11 cellular contexts compared by ENCODE assay signal in the genomic region with DNA sequence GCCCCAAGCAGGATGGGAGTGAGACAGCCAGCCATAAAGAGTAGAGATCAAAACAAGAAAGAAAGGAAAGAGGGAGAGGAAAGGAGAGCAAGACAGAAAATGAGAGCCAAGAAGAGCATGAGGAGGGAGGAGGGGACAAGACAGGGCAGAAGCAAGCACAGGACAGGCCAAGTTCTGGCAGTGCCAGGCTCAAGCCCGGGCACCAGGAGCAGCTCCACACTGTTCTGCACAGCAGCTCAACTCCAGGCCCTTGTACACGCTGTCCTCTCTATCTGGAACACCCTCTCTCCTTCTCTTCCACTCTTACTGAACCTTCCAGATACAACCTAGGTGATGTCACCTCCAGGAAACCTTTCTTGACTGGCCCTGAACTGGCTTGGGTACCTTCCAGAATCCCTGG. TPM values are rescaled to one million over a fixed set of nuclear protein-coding genes. Genes with fewer than 3 reads are reported as not detected.
DNase-seq lines count a peak whose midpoint lies in the region; ATAC-seq, FAIRE-seq and TF ChIP-seq lines count a peak whose summit lies in the region.
"Had no signal": no experiment of that assay in that cellular context is flagged by ENCODE, and none has a peak within 500 bp of the region (broad histone marks: within the 10 kb centered on the region; RNA-seq: fewer than 3 reads in every experiment).

No MANE protein-coding gene starts in this region.

- H3K36me3 Mint-ChIP-seq in CD4-positive, CD25-positive, alpha-beta regulatory T cell: peaks cover 4% of the 10 kb centered on the region
- no peaks in the 10 kb centered on the region for H3K36me3 Mint-ChIP-seq in nephron progenitor cell (ENCODE audit: low read depth)

- POLR2A ChIA-PET in H1 (lab: Charles Lee; ENCODE audit: partially characterized antibody): interaction anchor here (1.1 to 2.9 kb wide), 4 partner anchors 8 to 113 kb away, joined by 3 to 28 read pairs (median 8); partner anchors contain the start of gene IFFO2

- H3K9ac ChIP-seq in SK-N-MC (ENCODE audit: insufficient read length) (peak overlapping the region; percentile 47), H1 (replicated peaks in 1 of 4; ENCODE audit: extremely low read depth in 1 of 4, low read depth in 3 of 4, low read length in 3 of 4) (no peak overlapping the region)

- no peak for TF ChIP-seq EP300 in H1 (IDR thresholded peaks at IDR 0.05; ENCODE audit: borderline replicate concordance in 1 of 2, low read depth in 2 of 2, low read length in 2 of 2)

- H2BK20ac ChIP-seq in H1 (ENCODE audit: low read length): peak overlapping the region; percentile 64; the same call in 1 of the 2 replicates

- H4K5ac ChIP-seq in H1 (ENCODE audit: insufficient read length, low read depth, low read length): no peak overlapping the region

- H3K27ac Mint-ChIP-seq in CD4-positive, CD25-positive, alpha-beta regulatory T cell: peak overlapping the region; percentile 91 to 99 (median 93)
- peak overlapping the region; percentile 91 for H3K27ac Mint-ChIP-seq in nephron progenitor cell

- no peak for TF ChIP-seq POLR2A in H1 (IDR thresholded peaks at IDR 0.05; ENCODE audit: control extremely low read depth in 1 of 2, low read depth in 2 of 2, low read length in 2 of 2)

- no peak overlapping the region for H3K4ac ChIP-seq in H1 (replicated peaks; ENCODE audit: insufficient read length, low read depth, low read length)

- no peaks in the 10 kb centered on the region for H3K36me3 ChIP-seq in CD4-positive, CD25-positive, alpha-beta regulatory T cell (ENCODE audit: control insufficient read depth, insufficient read depth, low read length)
- H3K36me3 ChIP-seq in SK-N-MC (ENCODE audit: insufficient read depth, low read length): no peaks in the 10 kb centered on the region
- no peaks in the 10 kb centered on the region for H3K36me3 ChIP-seq in H1 (ENCODE audit: control insufficient read depth in 2 of 4, insufficient read depth in 4 of 4, low read length in 3 of 4)
- H3K36me3 ChIP-seq: brain microvascular endothelial cell had no signal

- H3K9me3 Mint-ChIP-seq in CD4-positive, CD25-positive, alpha-beta regulatory T cell: no peaks in the 10 kb centered on the region
- no peaks in the 10 kb centered on the region for H3K9me3 Mint-ChIP-seq in nephron progenitor cell

- H2BK12ac ChIP-seq in H1 (ENCODE audit: low read depth, low read length): no peak overlapping the region

- no peak overlapping the region for H3K23ac ChIP-seq in H1 (ENCODE audit: insufficient read length)

- no peak for FAIRE-seq in H1 (lab: Jason Lieb, UNC)

- peaks cover 3% of the 10 kb centered on the region; the same call in 1 of the 2 replicates for H3K79me1 ChIP-seq in H1 (ENCODE audit: low read depth, low read length)

- H2AFZ ChIP-seq in H1 (ENCODE audit: low read length): no peak overlapping the region

- H2BK120ac ChIP-seq in H1 (replicated peaks; ENCODE audit: low read depth, low read length): no peak overlapping the region

- no peak for DNase-seq in CD4-positive, CD25-positive, alpha-beta regulatory T cell
- DNase-seq in SK-N-MC (ENCODE audit: low read depth, low spot score): no peak
- DNase-seq in H1 (ENCODE audit: low read depth in 1 of 2, low spot score in 2 of 2): no peak
- DNase-seq in nephron progenitor cell: no peak
- no peak for DNase-seq in NCI-H1930 (lab: John Stamatoyannopoulos, UW)
- DNase-seq in foreskin fibroblast: no peak
- no peak for DNase-seq in activated CD4-positive, alpha-beta T cell treated with anti-CD3 and anti-CD28 coated beads for 48 hours
- DNase-seq: activated CD4-positive, alpha-beta T cell treated with anti-CD3 and anti-CD28 coated beads for 1 hour; brain microvascular endothelial cell; DMS153 had no signal

- H4K8ac ChIP-seq in H1 (ENCODE audit: extremely low read depth, insufficient read depth, low read length): no peak overlapping the region

- no peak for TF ChIP-seq CTCF in H1 (IDR thresholded peaks at IDR 0.05; ENCODE audit: control extremely low read depth in 1 of 3, insufficient read depth in 1 of 3, low read depth in 1 of 3, low read length in 3 of 3)
- TF ChIP-seq CTCF in nephron progenitor cell (IDR thresholded peaks at IDR 0.05): no peak
- TF ChIP-seq CTCF in foreskin fibroblast (IDR thresholded peaks at IDR 0.05; ENCODE audit: low read depth, low read length): no peak

- H4K20me1 ChIP-seq in H1 (replicated peaks in 1 of 2; ENCODE audit: control insufficient read depth in 1 of 2, insufficient read depth in 2 of 2, low read length in 2 of 2): no peaks in the 10 kb centered on the region

- peaks cover 82% of the 10 kb centered on the region for H3K4me1 ChIP-seq in CD4-positive, CD25-positive, alpha-beta regulatory T cell (ENCODE audit: control insufficient read depth, insufficient read depth, low read length, poor library complexity, severe bottlenecking)
- H3K4me1 ChIP-seq in H1 (replicated peaks in 1 of 4; ENCODE audit: control insufficient read depth in 3 of 4, insufficient read depth in 4 of 4, low read length in 3 of 4): peaks cover 14 to 33% (median 27%) of the 10 kb centered on the region in 4 experiments

- no peak overlapping the region for H3K56ac ChIP-seq in H1 (replicated peaks; ENCODE audit: insufficient read length, low read depth, low read length)

- peak overlapping the region; percentile 65; the same call in 1 of the 2 replicates for H2BK15ac ChIP-seq in H1 (ENCODE audit: low read length)

- H3K23me2 ChIP-seq in H1 (ENCODE audit: low read depth, low read length): 0 out of 2 replicates have a peak, but pooled peaks cover 3% of the 10 kb centered on the region

- H3K4me3 ChIP-seq in CD4-positive, CD25-positive, alpha-beta regulatory T cell (ENCODE audit: low read depth, low read length): peak overlapping the region; percentile 31
- peak overlapping the region; percentile 63 for H3K4me3 ChIP-seq in SK-N-MC
- no peak overlapping the region for H3K4me3 ChIP-seq in H1 (ENCODE audit: extremely low read depth in 1 of 4, insufficient read depth in 2 of 4, low read depth in 3 of 4, low read length in 4 of 4)
- H3K4me3 ChIP-seq in foreskin fibroblast (ENCODE audit: low read depth in 1 of 2, low read length in 2 of 2): no peak overlapping the region

- peaks cover 14 to 93% (median 82%) of the 10 kb centered on the region in 4 donors for H3K4me1 Mint-ChIP-seq in CD4-positive, CD25-positive, alpha-beta regulatory T cell
- H3K4me1 Mint-ChIP-seq in nephron progenitor cell: peaks cover 88% of the 10 kb centered on the region

- no peaks in the 10 kb centered on the region for H3K9me3 ChIP-seq in CD4-positive, CD25-positive, alpha-beta regulatory T cell (ENCODE audit: control insufficient read depth in 2 of 2, low read length in 2 of 2)
- H3K9me3 ChIP-seq in SK-N-MC (ENCODE audit: low read depth, low read length): no peaks in the 10 kb centered on the region
- H3K9me3 ChIP-seq in H1 (ENCODE audit: insufficient read depth in 2 of 2, low read depth in 1 of 2, low read length in 1 of 2): no peaks in the 10 kb centered on the region

- H4K91ac ChIP-seq in H1 (replicated peaks; ENCODE audit: insufficient read length, low read length): no peak overlapping the region

- no peak overlapping the region for H3K4me2 ChIP-seq in H1 (ENCODE audit: insufficient read depth in 1 of 2, low read depth in 2 of 2, low read length in 2 of 2)

- no peaks in the 10 kb centered on the region for H3K79me2 ChIP-seq in H1 (ENCODE audit: control insufficient read depth in 1 of 2, insufficient read depth in 2 of 2, low read length in 2 of 2)

- TF ChIP-seq RAD21 in H1 (IDR thresholded peaks at IDR 0.05 in 1 of 2, conservative IDR thresholded peaks at IDR 0.05 in 1 of 2; ENCODE audit: low read depth in 2 of 2, low read length in 2 of 2): no peak

- peak overlapping the region; percentile 87 for H2AK5ac ChIP-seq in H1 (ENCODE audit: low read depth, low read length)

- ATAC-seq in CD4-positive, CD25-positive, alpha-beta regulatory T cell (ENCODE audit: low read depth in 2 of 2): no peak
- no peak for ATAC-seq in HG02798 (IDR thresholded peaks at IDR 0.05; ENCODE audit: poor library complexity, unreplicated experiment)

- H3K14ac ChIP-seq in H1 (ENCODE audit: insufficient read length): no peak overlapping the region

- CTCF ChIA-PET in H1 (lab: Charles Lee; ENCODE audit: partially characterized antibody): interaction anchor here (1.2 to 12.8 kb wide), 10 partner anchors 8 to 71 kb away, joined by 3 to 105 read pairs (median 4); no protein-coding TSS in a partner anchor

- H3K18ac ChIP-seq in H1 (ENCODE audit: extremely low read depth, low read length): no peak overlapping the region

- H3K27me3 Mint-ChIP-seq in CD4-positive, CD25-positive, alpha-beta regulatory T cell: peaks cover 5% of the 10 kb centered on the region
- no peaks in the 10 kb centered on the region for H3K27me3 Mint-ChIP-seq in nephron progenitor cell (ENCODE audit: low read depth, poor library complexity)

- peak overlapping the region; percentile 58 to 89 (median 75) for H3K4me3 Mint-ChIP-seq in CD4-positive, CD25-positive, alpha-beta regulatory T cell
- peak overlapping the region; percentile 39 for H3K4me3 Mint-ChIP-seq in nephron progenitor cell

- H3K27ac ChIP-seq in CD4-positive, CD25-positive, alpha-beta regulatory T cell (ENCODE audit: insufficient read depth, low read length, poor library complexity, severe bottlenecking): peak overlapping the region; percentile 34
- H3K27ac ChIP-seq in SK-N-MC (peak overlapping the region; percentile 90), H1 (ENCODE audit: low read depth, low read length) (no peak overlapping the region)
- H3K27ac ChIP-seq: brain microvascular endothelial cell had no signal

- 90% methylated on average over 2 of the region's 2 CpGs; no CpG with 5 or more reads in 1 of the 2 experiments for WGBS in H1 (ENCODE audit: extremely low coverage in 1 of 2, insufficient coverage in 1 of 2, insufficient read length in 1 of 2, insufficient replicate concordance in 2 of 2, low coverage in 1 of 2, low lambda C conversion rate in 2 of 2, missing lambda C conversion rate in 1 of 2), 2 experiments

- H3K27me3 ChIP-seq in CD4-positive, CD25-positive, alpha-beta regulatory T cell (ENCODE audit: control insufficient read depth, insufficient read depth, low read length): no peaks in the 10 kb centered on the region
- no peaks in the 10 kb centered on the region for H3K27me3 ChIP-seq in H1 (replicated peaks in 1 of 4; ENCODE audit: control insufficient read depth in 3 of 4, extremely low read depth in 1 of 4, insufficient read depth in 3 of 4, low read length in 3 of 4)
- H3K27me3 ChIP-seq: brain microvascular endothelial cell had no signal

- no peak overlapping the region; the same call in 1 of the 2 replicates for H2BK5ac ChIP-seq in H1 (ENCODE audit: low read depth, low read length)

RNA-seq across cellular contexts. Expression of gene IFFO2, which starts 11.7 kb away (rescaled TPM):
- 101 TPM for total RNA-seq in CD4-positive, CD25-positive, alpha-beta regulatory T cell
- 1 to 10 TPM; 1.4 to 4.7 (median 2.9) TPM for polyA plus RNA-seq in CD4-positive, CD25-positive, alpha-beta regulatory T cell
- 8.7 and 10.4 TPM in 2 replicates for total RNA-seq in H1 (2021; fragmentation: NEBNext Ultra II Directional; extraction: Animal tissue kit (Norgen Biotek cat#: 25700))
- 6.6 and 13.7 TPM in 2 replicates for polyA plus RNA-seq in H1 (2011; rRNA removed)
- polyA plus RNA-seq in H1 (2011; cell fraction: cytosol; rRNA removed): 5.2 TPM
- polyA plus RNA-seq in H1 (2011; cell fraction: nucleus; rRNA removed): 8.2 TPM
- polyA plus RNA-seq in H1 (2012, experiment 1 of 2): 4.2 to 6.0 TPM (median 5.4 TPM) in 4 replicates
- polyA plus RNA-seq in H1 (2012, experiment 2 of 2): 5.2 TPM
- 3.5 TPM for polyA plus RNA-seq in H1 (2013, experiment 1 of 2)
- polyA plus RNA-seq in H1 (2013, experiment 2 of 2): 3.6 TPM
- polyA minus RNA-seq in H1 (2011; rRNA and poly(A)+ RNA removed): 4.0 and 4.8 TPM in 2 replicates
- polyA minus RNA-seq in H1 (2011; cell fraction: cytosol; rRNA and poly(A)+ RNA removed): 4.8 TPM
- polyA minus RNA-seq in H1 (2011; cell fraction: nucleus; rRNA and poly(A)+ RNA removed): 2.6 TPM

RNA-seq across cellular contexts. Expression of gene ALDH4A1, which starts 42.5 kb away (rescaled TPM):
- 1.4 TPM for total RNA-seq in CD4-positive, CD25-positive, alpha-beta regulatory T cell
- polyA plus RNA-seq in CD4-positive, CD25-positive, alpha-beta regulatory T cell: 1 to 10 TPM; 1.0 to 2.0 (median 1.5) TPM
- total RNA-seq in H1 (2021; fragmentation: NEBNext Ultra II Directional; extraction: Animal tissue kit (Norgen Biotek cat#: 25700)): 29.4 and 30.3 TPM in 2 replicates
- polyA plus RNA-seq in H1 (2011; rRNA removed): 35.9 and 57.4 TPM in 2 replicates
- polyA plus RNA-seq in H1 (2011; cell fraction: cytosol; rRNA removed): 61.4 TPM
- polyA plus RNA-seq in H1 (2011; cell fraction: nucleus; rRNA removed): 95.8 TPM
- polyA plus RNA-seq in H1 (2012, experiment 1 of 2): 25.3 to 32.9 TPM (median 31.9 TPM) in 4 replicates
- polyA plus RNA-seq in H1 (2012, experiment 2 of 2): 35.0 TPM
- polyA plus RNA-seq in H1 (2013, experiment 1 of 2): 18.9 TPM
- 16.0 TPM for polyA plus RNA-seq in H1 (2013, experiment 2 of 2)
- 20.3 and 22.0 TPM in 2 replicates for polyA minus RNA-seq in H1 (2011; rRNA and poly(A)+ RNA removed)
- polyA minus RNA-seq in H1 (2011; cell fraction: cytosol; rRNA and poly(A)+ RNA removed): 21.8 TPM
- polyA minus RNA-seq in H1 (2011; cell fraction: nucleus; rRNA and poly(A)+ RNA removed): 21.5 TPM

Comparison
In these comparisons a context has a peak if more than half of its experiments do, and no peak if none do; other contexts are left out.
1. H3K4me3 ChIP-seq: peak in CD4-positive, CD25-positive, alpha-beta regulatory T cell (single experiment) and SK-N-MC (single experiment); none in H1 (0 of 4) and foreskin fibroblast (0 of 2).
2. RNA of gene ALDH4A1, which starts 42.5 kb away (total RNA-seq): 29.4 to 30.3 TPM in H1; 1.4 TPM in CD4-positive, CD25-positive, alpha-beta regulatory T cell (single experiment); every median in the first group is over 10 times any median in the second.